In the genomic region with DNA sequence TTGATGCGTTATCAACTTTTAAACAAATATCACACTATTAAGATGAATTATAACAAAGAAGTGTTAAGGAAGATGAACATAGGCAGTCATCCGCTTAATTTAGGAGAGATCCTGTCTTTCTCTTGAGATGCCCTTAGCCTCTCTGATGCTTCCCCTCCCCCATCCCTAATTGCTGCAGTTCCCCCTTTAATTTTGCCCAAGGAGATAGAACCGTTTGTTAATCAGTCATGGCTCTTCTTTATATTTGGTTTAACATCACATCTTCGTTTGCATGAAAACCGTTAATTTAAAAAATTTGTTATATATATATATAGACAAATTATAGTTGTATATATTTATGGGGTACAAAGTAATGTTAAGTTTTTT, we compare ENCODE assay signal across 27 cellular contexts. TPM values are rescaled to one million over a fixed set of nuclear protein-coding genes. Genes with fewer than 3 reads are reported as not detected.
DNase-seq lines count a peak whose midpoint lies in the region; ATAC-seq, FAIRE-seq and TF ChIP-seq lines count a peak whose summit lies in the region.
"Had no signal": no experiment of that assay in that cellular context is flagged by ENCODE, and none has a peak within 500 bp of the region (broad histone marks: within the 10 kb centered on the region; RNA-seq: fewer than 3 reads in every experiment).

No MANE protein-coding gene starts in this region.

- H3K4me1 ChIP-seq in iPS-15b (ENCODE audit: control insufficient read depth, insufficient read depth, low read length), result no peaks in the 10 kb centered on the region

- no peak overlapping the region for H3K9ac ChIP-seq in iPS-15b (ENCODE audit: low read depth, low read length)

- no peaks in the 10 kb centered on the region for H3K9me3 Mint-ChIP-seq in WTC11
- H3K9me3 Mint-ChIP-seq: activated naive CD4-positive, alpha-beta T cell treated with anti-CD3 and anti-CD28 coated beads, Interleukin-2, amount 10 ng/mL, durations not matched to agents 7 days and 5 days had no signal

- ATAC-seq in WTC11 (no peak), HG03442 (IDR thresholded peaks at IDR 0.05; ENCODE audit: unreplicated experiment) (no peak)

- peak; percentile 25 for DNase-seq in NCI-H2227 (lab: John Stamatoyannopoulos, UW; ENCODE audit: unreplicated experiment)
- DNase-seq in NCI-H2227 treated with DMSO at 0.1 percent for 48 hours (lab: John Stamatoyannopoulos, UW), result no peak
- DNase-seq in WTC11 (ENCODE audit: low spot score), result no peak
- DNase-seq in D341Med (ENCODE audit: low spot score), result no peak
- DNase-seq in HEK293T (ENCODE audit: extremely low spot score), result no peak
- no peak for DNase-seq in frontal cortex (ENCODE audit: low spot score in 2 of 2)
- DNase-seq: 8988T; activated CD4-positive, alpha-beta T cell treated with anti-CD3 and anti-CD28 coated beads for 1 hour; activated CD8-positive, alpha-beta memory T cell treated with anti-CD3 and anti-CD28 coated beads for 24 hours; activated naive CD4-positive, alpha-beta T cell treated with anti-CD3 and anti-CD28 coated beads, Interleukin-2, amount 10 ng/mL, durations not matched to agents 7 days and 5 days; activated T-cell treated with anti-CD3 and anti-CD28 coated beads, Interleukin-2, amount 50 U/mL, for 48 hours; aorta; cerebellar nuclear complex; effector memory CD4-positive, alpha-beta T cell; EL; left ventricle myocardium inferior; NCI-H1694; NCI-H345; NK-92 treated with Interleukin-12 subunit alpha and Interleukin-12 subunit beta, amount 100 ng/mL, for 24 hours; occipital lobe; stimulated activated CD4-positive, alpha-beta T cell treated with anti-CD3 and anti-CD28 coated beads, Interleukin-12 subunit alpha, Interleukin-12 subunit beta, amount 100 ng/mL, for 4 hours; T1000; upper lobe of left lung had no signal

- CTCF ChIA-PET in WTC11 (lab: Charles Lee) (interaction anchor here (1.0 kb wide), 1 partner anchor 44 kb away, joined by 3 read pairs; no protein-coding TSS in a partner anchor), HEK293T (lab: Yijun Ruan, JAX) (no interaction called here)

- POLR2A ChIA-PET in WTC11 (lab: Charles Lee), result no interaction called here
- POLR2A ChIA-PET in HEK293T (lab: Yijun Ruan, JAX), result no interaction called here

- no peaks in the 10 kb centered on the region for H3K36me3 ChIP-seq in iPS-15b (ENCODE audit: control insufficient read depth, insufficient read depth, low read length)
- H3K36me3 ChIP-seq: left ventricle myocardium inferior, upper lobe of left lung had no signal

- H3K27me3 Mint-ChIP-seq in WTC11 (ENCODE audit: low read depth), result peaks cover 51% of the 10 kb centered on the region

- H3K9me3 ChIP-seq in iPS-15b (ENCODE audit: control insufficient read depth, insufficient read depth, low read length), result no peaks in the 10 kb centered on the region
- H3K9me3 ChIP-seq: left ventricle myocardium inferior had no signal

- H3K27me3 ChIP-seq in iPS-15b (ENCODE audit: control insufficient read depth, insufficient read depth, low read length), result peaks cover 26% of the 10 kb centered on the region

- peaks cover 25% of the 10 kb centered on the region for H3K4me1 Mint-ChIP-seq in WTC11

- TF ChIP-seq CTCF in WTC11 (IDR thresholded peaks at IDR 0.05), result no peak

- FAIRE-seq in frontal cortex (lab: Jason Lieb, UNC), result no peak
- FAIRE-seq: GM18507 had no signal

- H3K27ac Mint-ChIP-seq in WTC11, result no peak overlapping the region
- H3K27ac Mint-ChIP-seq: activated naive CD4-positive, alpha-beta T cell treated with anti-CD3 and anti-CD28 coated beads, Interleukin-2, amount 10 ng/mL, durations not matched to agents 7 days and 5 days; B cell had no signal

- peak overlapping the region; percentile 98 for H3K4me3 Mint-ChIP-seq in WTC11
- H3K4me3 Mint-ChIP-seq: activated naive CD4-positive, alpha-beta T cell treated with anti-CD3 and anti-CD28 coated beads, Interleukin-2, amount 10 ng/mL, durations not matched to agents 7 days and 5 days; B cell had no signal

- peak overlapping the region; percentile 3 for H3K4me3 ChIP-seq in iPS-15b (ENCODE audit: low read depth, low read length)
- H3K4me3 ChIP-seq: left ventricle myocardium inferior, upper lobe of left lung had no signal

- H3K36me3 Mint-ChIP-seq in WTC11, result no peaks in the 10 kb centered on the region
- H3K36me3 Mint-ChIP-seq: activated naive CD4-positive, alpha-beta T cell treated with anti-CD3 and anti-CD28 coated beads, Interleukin-2, amount 10 ng/mL, durations not matched to agents 7 days and 5 days had no signal

TF ChIP-seq in WTC11, 78 proteins besides CTCF, POLR2A, EP300 and RAD21 (continues in another document):
- TF ChIP-seq, protein P1, sequence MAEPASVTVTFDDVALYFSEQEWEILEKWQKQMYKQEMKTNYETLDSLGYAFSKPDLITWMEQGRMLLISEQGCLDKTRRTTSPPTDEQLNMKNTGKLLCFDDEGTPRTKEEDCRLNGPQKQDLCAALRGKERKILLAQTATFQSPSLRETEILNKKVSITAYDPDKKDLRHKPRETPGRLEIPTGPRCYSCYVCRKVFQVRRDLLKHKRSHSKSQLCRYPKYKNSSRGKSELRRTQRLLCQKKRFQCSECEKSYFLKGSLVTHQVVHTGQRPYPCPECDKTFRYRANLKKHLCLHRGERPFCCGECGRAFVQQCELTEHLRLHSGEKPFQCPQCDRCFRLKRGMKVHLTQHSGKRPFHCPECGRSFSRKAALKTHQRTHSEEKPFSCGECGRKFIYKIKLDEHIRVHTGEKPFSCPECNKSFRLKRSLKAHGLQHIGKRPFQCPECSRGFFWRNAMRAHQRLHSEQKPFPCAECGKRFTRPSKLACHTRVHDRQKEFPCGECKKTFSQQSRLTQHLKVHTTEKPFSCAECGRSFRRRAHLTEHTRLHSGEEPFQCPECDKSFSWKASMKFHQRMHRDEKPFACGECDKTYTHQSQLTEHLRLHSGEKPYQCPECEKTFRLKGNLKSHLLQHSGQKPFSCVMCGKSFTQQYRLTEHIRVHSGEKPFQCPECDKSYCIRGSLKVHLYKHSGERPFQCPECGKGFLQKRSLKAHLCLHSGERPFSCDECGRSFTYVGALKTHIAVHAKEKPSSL (CRISPR knock-in tag; conservative IDR thresholded peaks at IDR 0.05), result no peak
- TF ChIP-seq CREM (CRISPR knock-in tag; IDR thresholded peaks at IDR 0.05) (no peak), ZNF671 (CRISPR knock-in tag; IDR thresholded peaks at IDR 0.05) (no peak), OVOL2 (CRISPR knock-in tag; IDR thresholded peaks at IDR 0.05; ENCODE audit: borderline replicate concordance) (no peak), TCF7 (CRISPR knock-in tag; IDR thresholded peaks at IDR 0.05; ENCODE audit: low read depth) (no peak), MYBL2 (CRISPR knock-in tag; IDR thresholded peaks at IDR 0.05) (no peak)
- TF ChIP-seq, protein P2, sequence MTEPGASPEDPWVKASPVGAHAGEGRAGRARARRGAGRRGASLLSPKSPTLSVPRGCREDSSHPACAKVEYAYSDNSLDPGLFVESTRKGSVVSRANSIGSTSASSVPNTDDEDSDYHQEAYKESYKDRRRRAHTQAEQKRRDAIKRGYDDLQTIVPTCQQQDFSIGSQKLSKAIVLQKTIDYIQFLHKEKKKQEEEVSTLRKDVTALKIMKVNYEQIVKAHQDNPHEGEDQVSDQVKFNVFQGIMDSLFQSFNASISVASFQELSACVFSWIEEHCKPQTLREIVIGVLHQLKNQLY (CRISPR knock-in tag; IDR thresholded peaks at IDR 0.05), result no peak
- TF ChIP-seq, protein P3, sequence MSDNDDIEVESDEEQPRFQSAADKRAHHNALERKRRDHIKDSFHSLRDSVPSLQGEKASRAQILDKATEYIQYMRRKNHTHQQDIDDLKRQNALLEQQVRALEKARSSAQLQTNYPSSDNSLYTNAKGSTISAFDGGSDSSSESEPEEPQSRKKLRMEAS (CRISPR knock-in tag; IDR thresholded peaks at IDR 0.05), result no peak

TF ChIP-seq in HEK293T, 16 proteins besides CTCF, POLR2A, EP300 and RAD21:
- TF ChIP-seq, protein P4, sequence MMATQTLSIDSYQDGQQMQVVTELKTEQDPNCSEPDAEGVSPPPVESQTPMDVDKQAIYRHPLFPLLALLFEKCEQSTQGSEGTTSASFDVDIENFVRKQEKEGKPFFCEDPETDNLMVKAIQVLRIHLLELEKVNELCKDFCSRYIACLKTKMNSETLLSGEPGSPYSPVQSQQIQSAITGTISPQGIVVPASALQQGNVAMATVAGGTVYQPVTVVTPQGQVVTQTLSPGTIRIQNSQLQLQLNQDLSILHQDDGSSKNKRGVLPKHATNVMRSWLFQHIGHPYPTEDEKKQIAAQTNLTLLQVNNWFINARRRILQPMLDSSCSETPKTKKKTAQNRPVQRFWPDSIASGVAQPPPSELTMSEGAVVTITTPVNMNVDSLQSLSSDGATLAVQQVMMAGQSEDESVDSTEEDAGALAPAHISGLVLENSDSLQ (IDR thresholded peaks at IDR 0.05), result no peak
- TF ChIP-seq FOXK2 (IDR thresholded peaks at IDR 0.05), result no peak
- TF ChIP-seq ELF4 (IDR thresholded peaks at IDR 0.05), result no peak
- no peak for TF ChIP-seq SP1 (IDR thresholded peaks at IDR 0.05)
- no peak for TF ChIP-seq CTBP1 (IDR thresholded peaks at IDR 0.05; ENCODE audit: borderline replicate concordance)
- no peak for TF ChIP-seq TARDBP (IDR thresholded peaks at IDR 0.05)
- no peak for TF ChIP-seq FOXA1 (IDR thresholded peaks at IDR 0.05)
- no peak for TF ChIP-seq FOXM1 (IDR thresholded peaks at IDR 0.05; ENCODE audit: borderline replicate concordance)
- no peak for TF ChIP-seq BHLHE40 (IDR thresholded peaks at IDR 0.05; ENCODE audit: borderline replicate concordance)
- no peak for TF ChIP-seq L3MBTL2 (conservative IDR thresholded peaks at IDR 0.05)
- TF ChIP-seq ARNT (IDR thresholded peaks at IDR 0.05), result no peak
- TF ChIP-seq ZNF384 (IDR thresholded peaks at IDR 0.05), result no peak
- no peak for TF ChIP-seq HDGF (IDR thresholded peaks at IDR 0.05; ENCODE audit: borderline replicate concordance)
- no peak for TF ChIP-seq NFRKB (IDR thresholded peaks at IDR 0.05)
- TF ChIP-seq SUZ12 (IDR thresholded peaks at IDR 0.05), result no peak
- no peak for TF ChIP-seq LEF1 (IDR thresholded peaks at IDR 0.05; ENCODE audit: borderline replicate concordance)

RNA-seq across cellular contexts. Expression of a gene that starts 1.9 kb away (rescaled TPM):
- 0.25 to 0.78 TPM (median 0.74 TPM) in 3 replicates for total RNA-seq in WTC11 (2021)
- total RNA-seq in frontal cortex, result under 0.01 TPM
- total RNA-seq: aorta, B cell, left ventricle myocardium inferior had no signal
